ENCODE assay signal across 24 cellular contexts in the genomic region with DNA sequence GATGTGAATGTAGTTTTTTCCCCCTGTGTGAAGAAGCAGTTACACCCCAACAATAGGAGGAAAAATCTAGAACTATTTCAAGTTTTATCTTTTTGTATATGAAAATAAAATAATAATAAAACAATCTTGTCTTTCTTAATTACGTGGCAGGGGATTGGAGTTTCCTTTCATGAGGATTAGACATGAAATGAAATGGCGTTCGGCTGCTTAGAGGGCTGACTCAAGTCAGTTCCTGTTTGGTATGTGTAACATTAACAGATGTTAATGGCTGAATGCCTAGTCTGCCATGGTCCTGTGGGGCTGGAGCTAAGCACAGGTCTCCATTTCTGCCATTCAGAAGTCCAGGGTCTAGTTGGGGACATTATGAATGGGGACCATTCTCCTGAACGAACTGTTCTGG. TPM values are rescaled to one million over a fixed set of nuclear protein-coding genes. Genes with fewer than 3 reads are reported as not detected.
DNase-seq lines count a peak whose midpoint lies in the region; ATAC-seq and TF ChIP-seq lines count a peak whose summit lies in the region.
"Had no signal": no experiment of that assay in that cellular context is flagged by ENCODE, and none has a peak within 500 bp of the region (broad histone marks: within the 10 kb centered on the region; RNA-seq: fewer than 3 reads in every experiment).

No MANE protein-coding gene starts in this region.

- no peaks in the 10 kb centered on the region for H3K27me3 Mint-ChIP-seq in natural killer cell (ENCODE audit: low read depth in 2 of 2)
- no peaks in the 10 kb centered on the region for H3K27me3 Mint-ChIP-seq in activated CD4-positive, alpha-beta memory T cell treated with anti-CD3 and anti-CD28 coated beads for 36 hours
- H3K27me3 Mint-ChIP-seq: activated B cell treated with CpG ODN at 0.5 μM for 24 hours had no signal

- H3K36me3 Mint-ChIP-seq in natural killer cell = no peaks in the 10 kb centered on the region
- H3K36me3 Mint-ChIP-seq in activated CD4-positive, alpha-beta memory T cell treated with anti-CD3 and anti-CD28 coated beads for 36 hours = no peaks in the 10 kb centered on the region

- H3K4me1 Mint-ChIP-seq in natural killer cell = peaks cover 13 to 18% of the 10 kb centered on the region in 2 donors
- H3K4me1 Mint-ChIP-seq in activated CD4-positive, alpha-beta memory T cell treated with anti-CD3 and anti-CD28 coated beads for 36 hours (ENCODE audit: low read depth) = peaks cover 9% of the 10 kb centered on the region

- H3K27ac ChIP-seq in left ventricle myocardium inferior (replicated peaks) = peak overlapping the region; percentile 20
- H3K27ac ChIP-seq: esophagus squamous epithelium, prostate gland, SJCRH30 had no signal

- POLR2A ChIA-PET in activated CD4-positive, alpha-beta memory T cell treated with anti-CD3 and anti-CD28 coated beads for 36 hours (lab: Charles Lee) = no interaction called here

- CTCF ChIA-PET in activated CD4-positive, alpha-beta memory T cell treated with anti-CD3 and anti-CD28 coated beads for 36 hours (lab: Charles Lee) = interaction anchor here (1.4 to 1.6 kb wide), 4 partner anchors 12 to 375 kb away, joined by 5 to 9 read pairs (median 6); no protein-coding TSS in a partner anchor

- H3K4me3 ChIP-seq in left ventricle myocardium inferior (no peak overlapping the region), cardiac fibroblast (replicated peaks in 1 of 2; ENCODE audit: low read depth in 2 of 2, low read length in 2 of 2) (no peak overlapping the region)
- H3K4me3 ChIP-seq: esophagus squamous epithelium, prostate gland, SJCRH30 had no signal

- ATAC-seq in HG03342 (IDR thresholded peaks at IDR 0.05; ENCODE audit: unreplicated experiment) (no peak), natural killer cell (no peak)
- ATAC-seq: activated CD8-positive, alpha-beta T cell treated with anti-CD3 and anti-CD28 coated beads, Interleukin-2, amount 10 ng/mL, durations not matched to agents 7 days and 5 days; activated naive CD4-positive, alpha-beta T cell treated with anti-CD3 and anti-CD28 coated beads, Interleukin-2, amount 50 U/mL, for 72 hours; activated T-cell treated with anti-CD3 and anti-CD28 coated beads, Interleukin-2, amount 50 U/mL, for 4 hours had no signal

- H3K4me1 ChIP-seq in left ventricle myocardium inferior = peaks cover 17% of the 10 kb centered on the region
- H3K4me1 ChIP-seq: prostate gland, SJCRH30 had no signal

- H3K36me3 ChIP-seq in left ventricle myocardium inferior = no peaks in the 10 kb centered on the region
- H3K36me3 ChIP-seq: esophagus squamous epithelium, prostate gland, SJCRH30 had no signal

- TF ChIP-seq CTCF in left ventricle myocardium inferior (IDR thresholded peaks at IDR 0.05; ENCODE audit: borderline replicate concordance) = no peak
- no peak for TF ChIP-seq CTCF in cardiac fibroblast (IDR thresholded peaks at IDR 0.05; ENCODE audit: low read depth, low read length)
- TF ChIP-seq CTCF in natural killer cell (IDR thresholded peaks at IDR 0.05) = no peak

- no peak overlapping the region for H3K27ac Mint-ChIP-seq in natural killer cell
- no peak overlapping the region for H3K27ac Mint-ChIP-seq in activated CD4-positive, alpha-beta memory T cell treated with anti-CD3 and anti-CD28 coated beads for 36 hours
- H3K27ac Mint-ChIP-seq: activated B cell treated with CpG ODN at 0.5 μM for 24 hours; activated CD8-positive, alpha-beta T cell treated with anti-CD3 and anti-CD28 coated beads, Interleukin-2, amount 10 ng/mL, durations not matched to agents 7 days and 5 days; activated naive CD4-positive, alpha-beta T cell treated with anti-CD3 and anti-CD28 coated beads, Interleukin-2, amount 50 U/mL, for 72 hours; H9 had no signal

- intact Hi-C loops in left ventricle myocardium inferior (cut with micrococcal nuclease) (no loop called here), cardiac septum (cut with DNase I) (loop anchor here (5.0 to 10.0 kb wide), 2 partner anchors 232 to 349 kb away; no protein-coding TSS in a partner anchor), natural killer cell (cut with micrococcal nuclease) (loop anchor here (10.0 kb wide), 1 partner anchor 162 kb away; no protein-coding TSS in a partner anchor)
- intact Hi-C loops in activated CD4-positive, alpha-beta memory T cell treated with anti-CD3 and anti-CD28 coated beads for 36 hours (cut with micrococcal nuclease) = no loop called here

- no peaks in the 10 kb centered on the region for H3K9me3 ChIP-seq in left ventricle myocardium inferior (replicated peaks)
- H3K9me3 ChIP-seq: esophagus squamous epithelium, prostate gland, SJCRH30 had no signal

- H3K9me3 Mint-ChIP-seq in natural killer cell = no peaks in the 10 kb centered on the region
- H3K9me3 Mint-ChIP-seq in activated CD4-positive, alpha-beta memory T cell treated with anti-CD3 and anti-CD28 coated beads for 36 hours = no peaks in the 10 kb centered on the region
- H3K9me3 Mint-ChIP-seq: activated B cell treated with CpG ODN at 0.5 μM for 24 hours; activated naive CD4-positive, alpha-beta T cell treated with anti-CD3 and anti-CD28 coated beads, Interleukin-2, amount 50 U/mL, for 72 hours; activated T-cell treated with anti-CD3 and anti-CD28 coated beads, Interleukin-2, amount 50 U/mL, for 4 hours; H9 had no signal

- H3K27me3 ChIP-seq in left ventricle myocardium inferior (ENCODE audit: low read depth) = no peaks in the 10 kb centered on the region
- H3K27me3 ChIP-seq: esophagus squamous epithelium, SJCRH30 had no signal

- H3K4me3 Mint-ChIP-seq in natural killer cell = no peak overlapping the region
- no peak overlapping the region for H3K4me3 Mint-ChIP-seq in activated CD4-positive, alpha-beta memory T cell treated with anti-CD3 and anti-CD28 coated beads for 36 hours
- H3K4me3 Mint-ChIP-seq: activated B cell treated with CpG ODN at 0.5 μM for 24 hours; activated CD8-positive, alpha-beta T cell treated with anti-CD3 and anti-CD28 coated beads, Interleukin-2, amount 10 ng/mL, durations not matched to agents 7 days and 5 days; activated T-cell treated with anti-CD3 and anti-CD28 coated beads, Interleukin-2, amount 50 U/mL, for 4 hours; H9 had no signal

- DNase-seq in left ventricle myocardium inferior = no peak
- DNase-seq in cardiac septum (ENCODE audit: low spot score) = no peak
- DNase-seq in cardiac fibroblast (ENCODE audit: low read depth in 2 of 2) = peak; percentile 21 to 50
- DNase-seq in iris pigment epithelial cell (ENCODE audit: low read depth) = peak; percentile 78
- peak; percentile 11 for DNase-seq in stromal cell of bone marrow (ENCODE audit: low read depth)
- no peak for DNase-seq in natural killer cell
- no peak for DNase-seq in activated CD4-positive, alpha-beta memory T cell treated with anti-CD3 and anti-CD28 coated beads for 36 hours
- DNase-seq: 8988T; activated B cell treated with CpG ODN at 0.5 μM for 24 hours; activated CD8-positive, alpha-beta T cell treated with anti-CD3 and anti-CD28 coated beads, Interleukin-2, amount 10 ng/mL, durations not matched to agents 7 days and 5 days; activated T-cell treated with anti-CD3 and anti-CD28 coated beads, Interleukin-2, amount 50 U/mL, for 4 hours; DMS53; esophagus squamous epithelium; H9; KBM-7; mesendoderm; NCI-H1048; NCI-H2081; NCI-H524 treated with DMSO at 0.1 percent for 48 hours; SJCRH30; trophoblast cell had no signal

RNA-seq across cellular contexts. Expression of gene EXOG, which starts 3.1 kb away (rescaled TPM):
- 27.9 TPM for total RNA-seq in left ventricle myocardium inferior
- total RNA-seq in cardiac septum = 38.6 TPM
- 10 to 100 TPM; 27.3 to 34.5 (median 30.5) TPM for total RNA-seq in natural killer cell
- total RNA-seq in activated CD4-positive, alpha-beta memory T cell treated with anti-CD3 and anti-CD28 coated beads for 36 hours = 10 to 100 TPM; 11.7 to 13.0 TPM

RNA-seq across cellular contexts. Expression of gene ACVR2B, which starts 39.3 kb away (rescaled TPM):
- total RNA-seq in left ventricle myocardium inferior (5.5 TPM), cardiac septum (6.3 TPM), natural killer cell (1 to 10 TPM; 1.6 to 3.1 (median 2.7) TPM)
- total RNA-seq in activated CD4-positive, alpha-beta memory T cell treated with anti-CD3 and anti-CD28 coated beads for 36 hours = 1 to 10 TPM; 7.1 to 7.8 TPM

Comparison
In these comparisons a context has a peak if more than half of its experiments do, and no peak if none do; other contexts are left out.
1. intact Hi-C loops: an anchor here in cardiac septum (5.0 to 10.0 kb wide) and natural killer cell (10.0 kb wide); none called in left ventricle myocardium inferior and activated CD4-positive, alpha-beta memory T cell treated with anti-CD3 and anti-CD28 coated beads for 36 hours.
2. DNase-seq: peak in cardiac fibroblast (2 of 2), iris pigment epithelial cell (single experiment) and stromal cell of bone marrow (single experiment); none in left ventricle myocardium inferior (single experiment), cardiac septum (single experiment), natural killer cell (single experiment) and activated CD4-positive, alpha-beta memory T cell treated with anti-CD3 and anti-CD28 coated beads for 36 hours (single experiment).